In genomic region chr3:123085293-123085949, GRCh38 we compare ENCODE assay signal across 10 cellular contexts. TPM values are rescaled to one million over a fixed set of nuclear protein-coding genes. Genes with fewer than 3 reads are reported as not detected.
DNase-seq lines count a peak whose midpoint lies in the region; ATAC-seq, FAIRE-seq and TF ChIP-seq lines count a peak whose summit lies in the region.
"Had no signal": no experiment of that assay in that cellular context is flagged by ENCODE, and none has a peak within 500 bp of the region (broad histone marks: within the 10 kb centered on the region; RNA-seq: fewer than 3 reads in every experiment).

No MANE protein-coding gene starts in this region.

- H3K14ac ChIP-seq in H1 (ENCODE audit: insufficient read length), result no peak overlapping the region

- TF ChIP-seq CTCF in H1 (IDR thresholded peaks at IDR 0.05; ENCODE audit: control extremely low read depth in 1 of 3, insufficient read depth in 1 of 3, low read depth in 1 of 3, low read length in 3 of 3) (peak in 2 of 3 experiments; percentile 1 to 22; a peak in 2 of 4 replicates), osteoblast (IDR thresholded peaks at IDR 0.05; ENCODE audit: extremely low read depth, low read depth, low read length) (no peak), psoas muscle (IDR thresholded peaks at IDR 0.05) (no peak)

- no peak overlapping the region for H2BK120ac ChIP-seq in H1 (replicated peaks; ENCODE audit: low read depth, low read length)

- H2AK5ac ChIP-seq in H1 (ENCODE audit: low read depth, low read length), result peak overlapping the region; percentile 82; the same call in 1 of the 2 replicates

- H3K56ac ChIP-seq in H1 (replicated peaks; ENCODE audit: insufficient read length, low read depth, low read length), result no peak overlapping the region

- 88% methylated on average over 10 of the region's 10 CpGs; no CpG with 5 or more reads in 1 of the 2 experiments for WGBS in H1 (ENCODE audit: extremely low coverage in 1 of 2, insufficient coverage in 1 of 2, insufficient read length in 1 of 2, insufficient replicate concordance in 2 of 2, low coverage in 1 of 2, low lambda C conversion rate in 2 of 2, missing lambda C conversion rate in 1 of 2), 2 experiments
- WGBS in psoas muscle, 3 donors, result 81 to 88% (median 84%) methylated on average over 10 of the region's 10 CpGs

- CTCF ChIA-PET in H1 (lab: Charles Lee; ENCODE audit: partially characterized antibody), result interaction anchor here (0.6 to 1.5 kb wide), 5 partner anchors 9 to 143 kb away, joined by 3 to 4 read pairs (median 3); no protein-coding TSS in a partner anchor
- CTCF ChIA-PET in activated naive CD4-positive, alpha-beta T cell treated with anti-CD3 and anti-CD28 coated beads, Interleukin-2, amount 10 ng/mL, durations not matched to agents 7 days and 5 days (lab: Charles Lee), result no interaction called here

- no peak overlapping the region for H3K9ac ChIP-seq in H1 (replicated peaks in 1 of 4; ENCODE audit: extremely low read depth in 1 of 4, low read depth in 3 of 4, low read length in 3 of 4)

- no peaks in the 10 kb centered on the region for H3K27me3 Mint-ChIP-seq in activated naive CD4-positive, alpha-beta T cell treated with anti-CD3 and anti-CD28 coated beads, Interleukin-2, amount 10 ng/mL, durations not matched to agents 7 days and 5 days

- peaks cover under 1% of the 10 kb centered on the region for H3K36me3 Mint-ChIP-seq in activated naive CD4-positive, alpha-beta T cell treated with anti-CD3 and anti-CD28 coated beads, Interleukin-2, amount 10 ng/mL, durations not matched to agents 7 days and 5 days

- H3K23ac ChIP-seq in H1 (ENCODE audit: insufficient read length), result no peak overlapping the region

- no peak overlapping the region for H4K91ac ChIP-seq in H1 (replicated peaks; ENCODE audit: insufficient read length, low read length)

- H3K27ac Mint-ChIP-seq in activated naive CD4-positive, alpha-beta T cell treated with anti-CD3 and anti-CD28 coated beads, Interleukin-2, amount 10 ng/mL, durations not matched to agents 7 days and 5 days, result no peak overlapping the region

- H3K36me3 ChIP-seq in H1 (ENCODE audit: control insufficient read depth in 2 of 4, insufficient read depth in 4 of 4, low read length in 3 of 4) (no peaks in the 10 kb centered on the region), osteoblast (ENCODE audit: insufficient read depth, low read length) (no peaks in the 10 kb centered on the region), psoas muscle (ENCODE audit: insufficient read depth in 1 of 2, low read depth in 1 of 2) (no peaks in the 10 kb centered on the region)

- H3K4me1 Mint-ChIP-seq in activated naive CD4-positive, alpha-beta T cell treated with anti-CD3 and anti-CD28 coated beads, Interleukin-2, amount 10 ng/mL, durations not matched to agents 7 days and 5 days, result peaks cover 46% of the 10 kb centered on the region

- H4K5ac ChIP-seq in H1 (ENCODE audit: insufficient read length, low read depth, low read length), result no peak overlapping the region

- H3K9me3 Mint-ChIP-seq in activated naive CD4-positive, alpha-beta T cell treated with anti-CD3 and anti-CD28 coated beads, Interleukin-2, amount 10 ng/mL, durations not matched to agents 7 days and 5 days, result no peaks in the 10 kb centered on the region

- no peak overlapping the region for H3K4me3 Mint-ChIP-seq in activated naive CD4-positive, alpha-beta T cell treated with anti-CD3 and anti-CD28 coated beads, Interleukin-2, amount 10 ng/mL, durations not matched to agents 7 days and 5 days

- H3K79me1 ChIP-seq in H1 (ENCODE audit: low read depth, low read length), result peaks cover 9% of the 10 kb centered on the region

- TF ChIP-seq POLR2A in H1 (IDR thresholded peaks at IDR 0.05; ENCODE audit: control extremely low read depth in 1 of 2, low read depth in 2 of 2, low read length in 2 of 2), result no peak

- H3K27ac ChIP-seq in H1 (ENCODE audit: low read depth, low read length), result no peak overlapping the region
- H3K27ac ChIP-seq in osteoblast (ENCODE audit: low read depth, low read length), result peak overlapping the region; percentile 21
- no peak overlapping the region for H3K27ac ChIP-seq in psoas muscle

- H3K4me1 ChIP-seq in H1 (replicated peaks in 1 of 4; ENCODE audit: control insufficient read depth in 3 of 4, insufficient read depth in 4 of 4, low read length in 3 of 4), result peaks cover 7 to 39% (median 21%) of the 10 kb centered on the region in 4 experiments
- peaks cover 49% of the 10 kb centered on the region for H3K4me1 ChIP-seq in osteoblast (ENCODE audit: insufficient read depth, low read length)
- H3K4me1 ChIP-seq in psoas muscle, result peaks cover 26% of the 10 kb centered on the region

- H3K4me3 ChIP-seq in H1 (ENCODE audit: extremely low read depth in 1 of 4, insufficient read depth in 2 of 4, low read depth in 3 of 4, low read length in 4 of 4) (no peak overlapping the region), osteoblast (ENCODE audit: insufficient read depth, low read length) (no peak overlapping the region), psoas muscle (no peak overlapping the region)

- H2BK15ac ChIP-seq in H1 (ENCODE audit: low read length), result no peak overlapping the region

- no peak overlapping the region for H3K18ac ChIP-seq in H1 (ENCODE audit: extremely low read depth, low read length)

- TF ChIP-seq RAD21 in H1 (IDR thresholded peaks at IDR 0.05 in 1 of 2, conservative IDR thresholded peaks at IDR 0.05 in 1 of 2; ENCODE audit: low read depth in 2 of 2, low read length in 2 of 2), result no peak; a peak in 1 of 4 replicates

- H2BK20ac ChIP-seq in H1 (ENCODE audit: low read length), result no peak overlapping the region

- peak overlapping the region; percentile 54; the same call in 1 of the 2 replicates for H4K8ac ChIP-seq in H1 (ENCODE audit: extremely low read depth, insufficient read depth, low read length)

- no peak overlapping the region for H2AFZ ChIP-seq in H1 (ENCODE audit: low read length)
- no peak overlapping the region for H2AFZ ChIP-seq in osteoblast (ENCODE audit: low read length)

- H3K4ac ChIP-seq in H1 (replicated peaks; ENCODE audit: insufficient read length, low read depth, low read length), result no peak overlapping the region

- H2BK12ac ChIP-seq in H1 (ENCODE audit: low read depth, low read length), result no peak overlapping the region; the same call in 1 of the 2 replicates

- H3K9me3 ChIP-seq in H1 (ENCODE audit: insufficient read depth in 2 of 2, low read depth in 1 of 2, low read length in 1 of 2) (no peaks in the 10 kb centered on the region), osteoblast (ENCODE audit: low read depth, low read length) (no peaks in the 10 kb centered on the region), psoas muscle (no peaks in the 10 kb centered on the region)

- no peak for FAIRE-seq in H1 (lab: Jason Lieb, UNC)

- ATAC-seq in psoas muscle (no peak), GM21381 (IDR thresholded peaks at IDR 0.05; ENCODE audit: unreplicated experiment) (no peak)
- ATAC-seq: left ventricle myocardium superior had no signal

- H3K27me3 ChIP-seq in H1 (replicated peaks in 1 of 4; ENCODE audit: control insufficient read depth in 3 of 4, extremely low read depth in 1 of 4, insufficient read depth in 3 of 4, low read length in 3 of 4), result no peaks in the 10 kb centered on the region
- H3K27me3 ChIP-seq in osteoblast (ENCODE audit: insufficient read depth, low read length), result no peaks in the 10 kb centered on the region
- H3K27me3 ChIP-seq in psoas muscle (ENCODE audit: insufficient read depth in 3 of 3, low read length in 2 of 3), result no peaks in the 10 kb centered on the region

- no peaks in the 10 kb centered on the region for H3K23me2 ChIP-seq in H1 (ENCODE audit: low read depth, low read length)

- H4K20me1 ChIP-seq in H1 (replicated peaks in 1 of 2; ENCODE audit: control insufficient read depth in 1 of 2, insufficient read depth in 2 of 2, low read length in 2 of 2) (peaks cover 17 to 27% of the 10 kb centered on the region in 2 experiments), osteoblast (ENCODE audit: insufficient read depth, low read length) (peaks cover 94% of the 10 kb centered on the region)

- intact Hi-C loops in psoas muscle (cut with DNase I), result no loop called here

- H3K4me2 ChIP-seq in H1 (ENCODE audit: insufficient read depth in 1 of 2, low read depth in 2 of 2, low read length in 2 of 2), result peak overlapping the region in 1 of 2 experiments; percentile 10; a peak in 1 of 4 replicates
- peak overlapping the region; percentile 15 for H3K4me2 ChIP-seq in osteoblast (ENCODE audit: insufficient read depth, low read length)

- H3K79me2 ChIP-seq in H1 (ENCODE audit: control insufficient read depth in 1 of 2, insufficient read depth in 2 of 2, low read length in 2 of 2) (peaks cover 0 to 78% of the 10 kb centered on the region in 2 experiments; a peak in 2 of 4 replicates), osteoblast (ENCODE audit: insufficient read depth, low read length) (peaks cover 96% of the 10 kb centered on the region)

- H2BK5ac ChIP-seq in H1 (ENCODE audit: low read depth, low read length), result no peak overlapping the region

- DNase-seq in ELF-1 (ENCODE audit: low read depth, low spot score) (peak; percentile 76), M059J (ENCODE audit: low read depth) (peak; percentile 63), H1 (ENCODE audit: low read depth in 1 of 2, low spot score in 2 of 2) (no peak), osteoblast (ENCODE audit: insufficient read length, low spot score, missing footprints) (no peak), cerebellum (ENCODE audit: low spot score) (no peak), psoas muscle (no peak)
- no peak for DNase-seq in activated naive CD4-positive, alpha-beta T cell treated with anti-CD3 and anti-CD28 coated beads, Interleukin-2, amount 10 ng/mL, durations not matched to agents 7 days and 5 days
- DNase-seq: left ventricle myocardium superior, NCI-H1930 had no signal

- POLR2A ChIA-PET in H1 (lab: Charles Lee; ENCODE audit: partially characterized antibody), result interaction anchor here (1.4 kb wide), 1 partner anchor 14 kb away, joined by 4 read pairs; no protein-coding TSS in a partner anchor

- TF ChIP-seq EP300 in H1 (IDR thresholded peaks at IDR 0.05; ENCODE audit: borderline replicate concordance in 1 of 2, low read depth in 2 of 2, low read length in 2 of 2), result no peak

RNA-seq across cellular contexts. Expression of gene PDIA5, which starts 18.6 kb away (rescaled TPM):
- 22.7 and 39.1 TPM in 2 replicates for total RNA-seq in M059J (2014; rRNA removed; shearing (Covaris generic))
- total RNA-seq in H1 (2021; fragmentation: NEBNext Ultra II Directional; extraction: Animal tissue kit (Norgen Biotek cat#: 25700)), result 32.8 and 36.5 TPM in 2 replicates
- 18.2 and 18.9 TPM in 2 replicates for polyA plus RNA-seq in H1 (2011; rRNA removed)
- polyA plus RNA-seq in H1 (2011; cell fraction: cytosol; rRNA removed), result 26.2 TPM
- polyA plus RNA-seq in H1 (2011; cell fraction: nucleus; rRNA removed), result 24.8 TPM
- polyA plus RNA-seq in H1 (2012, experiment 1 of 2), result 25.3 to 30.2 TPM (median 27.7 TPM) in 4 replicates
- 16.3 TPM for polyA plus RNA-seq in H1 (2012, experiment 2 of 2)
- 50.7 TPM for polyA plus RNA-seq in H1 (2013, experiment 1 of 2)
- polyA plus RNA-seq in H1 (2013, experiment 2 of 2), result 52.2 TPM
- polyA minus RNA-seq in H1 (2011; rRNA and poly(A)+ RNA removed), result 11.0 and 13.8 TPM in 2 replicates
- 10.9 TPM for polyA minus RNA-seq in H1 (2011; cell fraction: cytosol; rRNA and poly(A)+ RNA removed)
- polyA minus RNA-seq in H1 (2011; cell fraction: nucleus; rRNA and poly(A)+ RNA removed), result 11.2 TPM
- total RNA-seq in osteoblast, result 54.3 and 54.5 TPM in 2 replicates
- 8.9 TPM for total RNA-seq in cerebellum
- 1 to 10 TPM; 2.9 to 6.4 (median 5.4) TPM for total RNA-seq in psoas muscle
- polyA plus RNA-seq in psoas muscle, result 1 to 10 TPM; 3.2 to 6.1 (median 3.3) TPM

RNA-seq across cellular contexts. Expression of gene SEMA5B, which starts 57.9 kb away (rescaled TPM):
- not detected in 2 replicates for total RNA-seq in M059J (2014; rRNA removed; shearing (Covaris generic))
- total RNA-seq in H1 (2021; fragmentation: NEBNext Ultra II Directional; extraction: Animal tissue kit (Norgen Biotek cat#: 25700)), result 19.9 and 22.4 TPM in 2 replicates
- polyA plus RNA-seq in H1 (2011; rRNA removed) (13.1 and 18.8 TPM in 2 replicates), psoas muscle (under 1 TPM; 0.43 to 0.59 (median 0.48) TPM)
- polyA plus RNA-seq in H1 (2011; cell fraction: cytosol; rRNA removed), result 14.6 TPM
- polyA plus RNA-seq in H1 (2011; cell fraction: nucleus; rRNA removed), result 46.9 TPM
- 35.4 to 44.8 TPM (median 39.3 TPM) in 4 replicates for polyA plus RNA-seq in H1 (2012, experiment 1 of 2)
- polyA plus RNA-seq in H1 (2012, experiment 2 of 2), result 34.1 TPM
- polyA plus RNA-seq in H1 (2013, experiment 1 of 2), result 21.6 TPM
- polyA plus RNA-seq in H1 (2013, experiment 2 of 2), result 18.3 TPM
- 19.3 and 20.2 TPM in 2 replicates for polyA minus RNA-seq in H1 (2011; rRNA and poly(A)+ RNA removed)
- polyA minus RNA-seq in H1 (2011; cell fraction: cytosol; rRNA and poly(A)+ RNA removed), result 13.8 TPM
- 24.5 TPM for polyA minus RNA-seq in H1 (2011; cell fraction: nucleus; rRNA and poly(A)+ RNA removed)
- total RNA-seq in osteoblast (not detected in 2 replicates), cerebellum (24.8 TPM), psoas muscle (1 to 10 TPM in 1 of 4 donors, under 1 TPM in 3; 0.08 to 1.1 (median 0.33) TPM)

Comparison
In these comparisons a context has a peak if more than half of its experiments do, and no peak if none do; other contexts are left out.
1. DNase-seq: peak in ELF-1 (single experiment) and M059J (single experiment); none in H1 (0 of 2), osteoblast (single experiment), cerebellum (single experiment), psoas muscle (0 of 2) and activated naive CD4-positive, alpha-beta T cell treated with anti-CD3 and anti-CD28 coated beads, Interleukin-2, amount 10 ng/mL, durations not matched to agents 7 days and 5 days (single experiment).
2. CTCF ChIP-seq: peak in H1 (2 of 3); none in osteoblast (single experiment) and psoas muscle (single experiment).
3. RNA of gene SEMA5B, which starts 57.9 kb away (total RNA-seq): 24.8 TPM in cerebellum (single experiment) and 19.9 to 22.4 TPM in H1; 0.08 to 1.1 TPM in psoas muscle, not detected in M059J and not detected in osteoblast; every median in the first group is over 10 times any median in the second.